In the genomic region with DNA sequence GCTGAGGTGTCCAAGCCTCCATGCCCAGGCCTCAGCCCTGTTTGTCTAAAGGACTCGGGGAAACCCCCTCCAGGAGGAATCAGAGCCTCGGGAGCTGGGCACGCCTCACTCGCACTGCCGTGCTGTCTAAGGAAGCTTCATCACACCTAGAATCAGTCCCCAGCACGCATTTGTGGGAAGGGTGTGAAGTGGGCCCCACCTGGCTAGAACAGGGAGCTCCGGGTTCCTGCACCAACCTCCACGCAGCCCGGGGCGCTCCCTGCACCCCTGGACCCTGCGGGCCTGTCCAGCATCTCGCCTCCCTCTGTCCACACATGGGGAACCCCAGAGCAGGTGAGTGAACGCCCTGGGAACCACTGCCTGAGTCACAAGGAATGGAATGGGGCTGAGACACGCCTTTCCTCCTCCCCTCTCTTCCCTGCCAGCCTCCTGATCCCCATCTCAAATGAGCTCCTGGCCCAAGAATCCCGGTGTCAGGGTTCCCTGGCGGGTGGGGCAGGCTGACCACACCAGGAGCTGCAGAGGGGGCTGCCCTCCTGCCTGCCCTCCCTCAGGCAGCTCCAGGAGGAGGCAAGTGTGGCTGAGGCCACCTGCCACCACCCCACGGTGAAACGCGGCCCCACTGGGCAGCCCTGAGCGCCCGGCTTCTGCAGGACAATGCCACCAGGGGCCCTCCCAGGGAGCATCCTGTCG, we compare ENCODE assay signal across 20 cellular contexts. TPM values are rescaled to one million over a fixed set of nuclear protein-coding genes. Genes with fewer than 3 reads are reported as not detected.
DNase-seq lines count a peak whose midpoint lies in the region; ATAC-seq, FAIRE-seq and TF ChIP-seq lines count a peak whose summit lies in the region.
"Had no signal": no experiment of that assay in that cellular context is flagged by ENCODE, and none has a peak within 500 bp of the region (broad histone marks: within the 10 kb centered on the region; RNA-seq: fewer than 3 reads in every experiment).

No MANE protein-coding gene starts in this region.

- H2BK15ac ChIP-seq in neuronal stem cell (ENCODE audit: low read length), result no peak overlapping the region

- peak overlapping the region; percentile 71 for H2AK5ac ChIP-seq in neuronal stem cell (ENCODE audit: low read depth, low read length)

- H3K9ac ChIP-seq in neuronal stem cell (ENCODE audit: low read depth, low read length, poor library complexity), result peak overlapping the region; percentile 38

- no peak overlapping the region for H2BK120ac ChIP-seq in neuronal stem cell (ENCODE audit: low read depth, low read length)

- WGBS in neuronal stem cell (ENCODE audit: extremely low coverage in 2 of 2, insufficient read length in 2 of 2, insufficient replicate concordance in 1 of 2), 2 donors, result no CpG with 5 or more reads among the region's 22 CpGs
- 42 to 63% methylated on average over 22 of the region's 22 CpGs for WGBS in sigmoid colon, 2 donors

- H3K4me3 Mint-ChIP-seq in chondrocyte (ENCODE audit: unreplicated experiment), result no peak overlapping the region
- no peak overlapping the region for H3K4me3 Mint-ChIP-seq in effector memory CD8-positive, alpha-beta T cell
- H3K4me3 Mint-ChIP-seq: activated naive CD4-positive, alpha-beta T cell treated with anti-CD3 and anti-CD28 coated beads, Interleukin-2, amount 10 ng/mL, durations not matched to agents 7 days and 5 days; neural crest cell had no signal

- TF ChIP-seq EP300 in sigmoid colon (IDR thresholded peaks at IDR 0.05), result no peak

- no peaks in the 10 kb centered on the region for H3K36me3 Mint-ChIP-seq in chondrocyte (ENCODE audit: low read depth)
- H3K36me3 Mint-ChIP-seq in effector memory CD8-positive, alpha-beta T cell (ENCODE audit: insufficient read depth), result no peaks in the 10 kb centered on the region
- H3K36me3 Mint-ChIP-seq: activated naive CD4-positive, alpha-beta T cell treated with anti-CD3 and anti-CD28 coated beads, Interleukin-2, amount 10 ng/mL, durations not matched to agents 7 days and 5 days; T-cell had no signal

- DNase-seq in H54 (ENCODE audit: insufficient read length, low spot score) (peak; percentile 82), MG63 (peak; percentile 38), chondrocyte (ENCODE audit: low spot score) (peak; percentile 87), neuronal stem cell (ENCODE audit: low spot score) (no peak), sigmoid colon (no peak), NCI-H1694 treated with DMSO at 0.1 percent for 48 hours (lab: John Stamatoyannopoulos, UW) (no peak)
- no peak for DNase-seq in effector memory CD8-positive, alpha-beta T cell
- DNase-seq: activated CD4-positive, alpha-beta T cell treated with anti-CD3 and anti-CD28 coated beads, Interleukin-2, amount 50 U/mL, for 1 hour; activated T-cell treated with anti-CD3 and anti-CD28 coated beads for 4 hours; mesendoderm; NCI-H82; stimulated activated naive CD8-positive, alpha-beta T cell treated with anti-CD3 and anti-CD28 coated beads, Interleukin-15, amount 100 ng/mL, for 72 hours had no signal

- H3K36me3 ChIP-seq in MG63, result no peaks in the 10 kb centered on the region
- no peaks in the 10 kb centered on the region for H3K36me3 ChIP-seq in neuronal stem cell (replicated peaks in 1 of 2; ENCODE audit: control insufficient read depth in 2 of 2, insufficient read depth in 2 of 2, low read length in 2 of 2)
- H3K36me3 ChIP-seq in sigmoid colon, result no peaks in the 10 kb centered on the region
- H3K36me3 ChIP-seq: upper lobe of left lung had no signal

- TF ChIP-seq CTCF in chondrocyte (IDR thresholded peaks at IDR 0.05), result no peak
- no peak for TF ChIP-seq CTCF in sigmoid colon (IDR thresholded peaks at IDR 0.05)

- H3K4me1 ChIP-seq in neuronal stem cell (ENCODE audit: control insufficient read depth in 2 of 2, insufficient read depth in 1 of 2, low read depth in 1 of 2, low read length in 2 of 2) (peaks cover 0 to 18% of the 10 kb centered on the region in 2 donors), sigmoid colon (peaks cover 0 to 14% (median 11%) of the 10 kb centered on the region in 4 donors)

- peak overlapping the region; percentile 32 for H2BK5ac ChIP-seq in neuronal stem cell (ENCODE audit: low read length)

- no peak for ATAC-seq in effector memory CD8-positive, alpha-beta T cell (replicated peaks)
- no peak for ATAC-seq in GM19452 (IDR thresholded peaks at IDR 0.05; ENCODE audit: unreplicated experiment)

- H2BK12ac ChIP-seq in neuronal stem cell (ENCODE audit: low read length), result no peak overlapping the region

- no peak overlapping the region for H2AFZ ChIP-seq in neuronal stem cell (ENCODE audit: low read length)

- H3K79me1 ChIP-seq in neuronal stem cell (ENCODE audit: low read depth, low read length), result peaks cover 3% of the 10 kb centered on the region

- FAIRE-seq in H54 (lab: Jason Lieb, UNC), result no peak
- FAIRE-seq: islet of Langerhans had no signal

- H3K9me3 ChIP-seq in MG63, result 0 out of 2 replicates have a peak, but pooled peaks cover 2% of the 10 kb centered on the region
- no peaks in the 10 kb centered on the region for H3K9me3 ChIP-seq in neuronal stem cell (replicated peaks in 1 of 2; ENCODE audit: control insufficient read depth in 2 of 2, insufficient read depth in 1 of 2, low read depth in 1 of 2, low read length in 2 of 2)
- no peaks in the 10 kb centered on the region for H3K9me3 ChIP-seq in sigmoid colon
- H3K9me3 ChIP-seq: upper lobe of left lung had no signal

- no peak for TF ChIP-seq POLR2A in H54 (IDR thresholded peaks at IDR 0.05; ENCODE audit: low read depth, low read length)
- no peak for TF ChIP-seq POLR2A in sigmoid colon (IDR thresholded peaks at IDR 0.05)

- peak overlapping the region; percentile 31 for H3K23ac ChIP-seq in neuronal stem cell (ENCODE audit: low read depth, low read length, poor library complexity)

- no peak overlapping the region for H3K27ac Mint-ChIP-seq in chondrocyte (ENCODE audit: unreplicated experiment)
- H3K27ac Mint-ChIP-seq in effector memory CD8-positive, alpha-beta T cell, result no peak overlapping the region
- H3K27ac Mint-ChIP-seq: activated naive CD4-positive, alpha-beta T cell treated with anti-CD3 and anti-CD28 coated beads, Interleukin-2, amount 10 ng/mL, durations not matched to agents 7 days and 5 days; CD14-positive monocyte; T-cell had no signal

- peaks cover 7% of the 10 kb centered on the region for H3K27me3 ChIP-seq in MG63
- H3K27me3 ChIP-seq in neuronal stem cell (ENCODE audit: control insufficient read depth in 3 of 3, insufficient read depth in 3 of 3, low read depth in 1 of 3, low read length in 3 of 3), result peaks cover 0 to 66% (median 15%) of the 10 kb centered on the region in 3 experiments
- peaks cover 0 to 40% (median 37%) of the 10 kb centered on the region in 3 donors for H3K27me3 ChIP-seq in sigmoid colon

- H4K8ac ChIP-seq in neuronal stem cell (ENCODE audit: low read depth, low read length), result no peak overlapping the region

- peaks cover 19% of the 10 kb centered on the region for H3K27me3 Mint-ChIP-seq in chondrocyte (ENCODE audit: low read depth)
- H3K27me3 Mint-ChIP-seq in effector memory CD8-positive, alpha-beta T cell, result peaks cover 18 to 59% of the 10 kb centered on the region in 2 donors

- H3K27ac ChIP-seq in neuronal stem cell (replicated peaks; ENCODE audit: low read length) (no peak overlapping the region), sigmoid colon (no peak overlapping the region)
- H3K27ac ChIP-seq: upper lobe of left lung had no signal

- H3K14ac ChIP-seq in neuronal stem cell (ENCODE audit: low read length), result peak overlapping the region; percentile 50

- H3K4me3 ChIP-seq in MG63, result no peak overlapping the region
- H3K4me3 ChIP-seq in neuronal stem cell (ENCODE audit: low read length in 2 of 2), result peak overlapping the region in 1 of 2 donors; percentile 37
- no peak overlapping the region for H3K4me3 ChIP-seq in sigmoid colon
- H3K4me3 ChIP-seq: upper lobe of left lung had no signal

- no peak overlapping the region for H3K4me2 ChIP-seq in neuronal stem cell (ENCODE audit: insufficient read depth, low read length, poor library complexity, severe bottlenecking)

- no peaks in the 10 kb centered on the region for H3K9me3 Mint-ChIP-seq in chondrocyte (ENCODE audit: low read depth)
- no peaks in the 10 kb centered on the region for H3K9me3 Mint-ChIP-seq in effector memory CD8-positive, alpha-beta T cell
- H3K9me3 Mint-ChIP-seq: neural crest cell; stimulated activated naive CD8-positive, alpha-beta T cell treated with anti-CD3 and anti-CD28 coated beads, Interleukin-15, amount 100 ng/mL, for 72 hours; T-cell had no signal

- intact Hi-C loops in sigmoid colon (cut with DNase I), result loop anchor here (5.0 kb wide), 1 partner anchor 43 kb away; a partner anchor contains a TSS

- peaks cover 3% of the 10 kb centered on the region for H3K4me1 Mint-ChIP-seq in chondrocyte (ENCODE audit: low read depth)
- H3K4me1 Mint-ChIP-seq in effector memory CD8-positive, alpha-beta T cell (ENCODE audit: low read depth in 2 of 2), result peaks cover 3 to 5% of the 10 kb centered on the region in 2 donors
- H3K4me1 Mint-ChIP-seq: CD14-positive monocyte had no signal

- H3K18ac ChIP-seq in neuronal stem cell (ENCODE audit: low read length), result peak overlapping the region; percentile 75

- no peak overlapping the region for H4K91ac ChIP-seq in neuronal stem cell (ENCODE audit: low read depth, low read length, poor library complexity)

- no peak overlapping the region for H3K4ac ChIP-seq in neuronal stem cell (ENCODE audit: low read length)

RNA-seq across cellular contexts. Expression of a gene that starts 44.6 kb away (rescaled TPM):
- 3.3 and 5.5 TPM in 2 replicates for total RNA-seq in MG63 (2014; rRNA removed; shearing (Covaris generic); ENCODE audit: low replicate concordance)
- 0.15 to 0.29 TPM in 2 of 3 replicates, not detected in the other for total RNA-seq in chondrocyte
- polyA plus RNA-seq in neuronal stem cell (2013, experiment 1 of 2), result 0.13 TPM
- 0.14 TPM for polyA plus RNA-seq in neuronal stem cell (2013, experiment 2 of 2)
- 1 to 10 TPM in 3 of 4 donors, under 1 TPM in 1; 0.28 to 5.0 (median 3.2) TPM for total RNA-seq in sigmoid colon
- polyA plus RNA-seq in sigmoid colon, result under 1 TPM in 1 of 3 donors, not detected in 2; 0.45 TPM
- polyA plus RNA-seq: CD14-positive monocyte, esophagus had no signal

Comparison
In these comparisons a context has a peak if more than half of its experiments do, and no peak if none do; other contexts are left out.
1. DNase-seq: peak in H54 (single experiment), MG63 (single experiment) and chondrocyte (single experiment); none in neuronal stem cell (single experiment), sigmoid colon (single experiment), effector memory CD8-positive, alpha-beta T cell (0 of 3) and NCI-H1694 treated with DMSO at 0.1 percent for 48 hours (single experiment).